Comparison of ENCODE assay signal across 10 cellular contexts in the genomic region with DNA sequence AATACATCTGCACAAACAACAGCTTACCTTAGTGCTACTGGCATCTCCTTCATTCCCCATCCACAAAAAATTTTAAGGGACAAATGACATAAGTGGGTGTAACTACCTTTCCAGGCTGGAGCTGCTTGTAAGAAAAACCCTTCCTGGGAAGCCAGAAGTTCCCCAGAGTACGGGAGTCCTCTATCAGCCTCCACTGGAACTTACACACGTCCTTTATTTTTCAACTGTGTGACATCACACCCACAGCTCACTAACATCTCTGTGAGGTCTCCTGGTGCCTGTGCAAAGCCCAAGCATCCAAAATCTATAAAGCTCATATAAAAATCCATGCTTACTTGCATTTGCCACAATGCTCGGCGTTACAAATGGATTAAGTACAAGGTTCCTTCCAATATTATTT. TPM values are rescaled to one million over a fixed set of nuclear protein-coding genes. Genes with fewer than 3 reads are reported as not detected.
A peak's percentile ranks its signal among the peaks of the same experiment; 100 is the strongest.
DNase-seq lines count a peak whose midpoint lies in the region; ATAC-seq and TF ChIP-seq lines count a peak whose summit lies in the region.
"Had no signal": no experiment of that assay in that cellular context is flagged by ENCODE, and none has a peak within 500 bp of the region (broad histone marks: within the 10 kb centered on the region; RNA-seq: fewer than 3 reads in every experiment).

No MANE protein-coding gene starts in this region.

- H3K4me3 ChIP-seq in AG10803 (ENCODE audit: low read length) (peak overlapping the region; percentile 3; the same call in 1 of the 2 replicates), muscle layer of duodenum (ENCODE audit: low read depth in 1 of 2, low read length in 2 of 2) (peak overlapping the region in 1 of 2 donors; percentile 8)
- H3K4me3 ChIP-seq: pancreas had no signal

- no peak for ATAC-seq in HG02884 (IDR thresholded peaks at IDR 0.05; ENCODE audit: unreplicated experiment)
- ATAC-seq in GM21737 (IDR thresholded peaks at IDR 0.05; ENCODE audit: unreplicated experiment): no peak

- H3K4me1 Mint-ChIP-seq in HFFc6 (ENCODE audit: low read depth) (peaks cover 40% of the 10 kb centered on the region), brain (peaks cover 36% of the 10 kb centered on the region)

- H3K4me1 ChIP-seq in muscle layer of duodenum (ENCODE audit: control insufficient read depth in 1 of 2, insufficient read depth in 2 of 2, low read length in 2 of 2): peaks cover 42 to 62% of the 10 kb centered on the region in 2 donors

- H3K27ac ChIP-seq in muscle layer of duodenum (ENCODE audit: low read length): peak overlapping the region; percentile 76

- no peaks in the 10 kb centered on the region for H3K9me3 ChIP-seq in muscle layer of duodenum (ENCODE audit: control insufficient read depth in 1 of 2, low read length in 2 of 2)
- H3K9me3 ChIP-seq: pancreas had no signal

- H3K9me3 Mint-ChIP-seq in HFFc6: no peaks in the 10 kb centered on the region
- H3K9me3 Mint-ChIP-seq in brain: peaks cover 0 to 4% (median 0%) of the 10 kb centered on the region in 5 experiments

- DNase-seq in AG10803 (ENCODE audit: low read depth) (peak; percentile 25), HFFc6 (no peak), Ammon's horn (ENCODE audit: low spot score) (no peak), NCI-H345 treated with DMSO at 0.1 percent for 48 hours (lab: John Stamatoyannopoulos, UW; ENCODE audit: unreplicated experiment) (no peak)
- DNase-seq: GF-D8, pancreas had no signal

- TF ChIP-seq CTCF in AG10803 (conservative IDR thresholded peaks at IDR 0.05; ENCODE audit: low read length) (no peak), HFFc6 (IDR thresholded peaks at IDR 0.05) (no peak), brain (conservative IDR thresholded peaks at IDR 0.05) (no peak)

- H3K36me3 Mint-ChIP-seq in HFFc6 (ENCODE audit: low read depth) (no peaks in the 10 kb centered on the region), brain (peaks cover 16% of the 10 kb centered on the region)

- H3K27me3 Mint-ChIP-seq in HFFc6 (ENCODE audit: insufficient read depth): no peaks in the 10 kb centered on the region; the same call in none of the 2 replicates
- peaks cover 4% of the 10 kb centered on the region for H3K27me3 Mint-ChIP-seq in brain

- no peaks in the 10 kb centered on the region for H3K27me3 ChIP-seq in muscle layer of duodenum (ENCODE audit: low read depth, low read length)
- H3K27me3 ChIP-seq: pancreas had no signal

- H3K27ac Mint-ChIP-seq in HFFc6 (peak overlapping the region; percentile 85), brain (peak overlapping the region in 2 of 5 experiments; percentile 83 to 85)

- H3K36me3 ChIP-seq in muscle layer of duodenum (ENCODE audit: control insufficient read depth in 1 of 2, insufficient read depth in 2 of 2, low read length in 2 of 2): no peaks in the 10 kb centered on the region
- H3K36me3 ChIP-seq: pancreas had no signal

- H3K4me3 Mint-ChIP-seq in HFFc6 (peak overlapping the region; percentile 51), brain (peak overlapping the region in 3 of 5 experiments; percentile 11 to 42 (median 40))

RNA-seq across cellular contexts. Expression of a gene that starts 27.6 kb away (rescaled TPM):
- total RNA-seq in HFFc6 (2021; fragmentation: NEBNext Ultra II Directional; extraction: Animal tissue kit (Norgen Biotek cat#: 25700)): 1 to 10 TPM; 1.7 to 2.7 (median 2.2) TPM
- 53.8 TPM for polyA plus RNA-seq in brain (ENCODE audit: insufficient read depth, low read depth, low replicate concordance)
